In the genomic region with DNA sequence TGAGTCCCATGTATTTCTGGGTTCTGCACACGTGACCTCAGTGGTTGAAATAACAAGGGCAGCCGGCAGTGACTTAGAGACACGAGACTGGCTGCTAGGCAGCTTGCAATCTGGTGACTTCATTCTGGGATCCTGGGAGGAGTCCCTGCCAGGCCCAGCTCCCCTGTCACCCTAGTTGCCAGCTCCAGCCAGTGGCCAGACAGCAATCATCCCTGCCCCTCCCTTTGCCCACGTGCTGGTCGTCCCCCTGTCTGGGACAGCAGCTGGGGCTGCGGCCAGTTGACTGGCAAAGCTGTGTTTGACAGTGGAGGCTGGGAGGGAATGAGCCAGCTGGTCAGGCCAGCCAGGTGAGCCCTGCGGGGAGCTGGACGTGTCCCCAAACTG, we compare ENCODE assay signal across 26 cellular contexts. TPM values are rescaled to one million over a fixed set of nuclear protein-coding genes. Genes with fewer than 3 reads are reported as not detected.
"Had no signal": no experiment of that assay in that cellular context is flagged by ENCODE, and none has a peak within 500 bp of the region (broad histone marks: within the 10 kb centered on the region; RNA-seq: fewer than 3 reads in every experiment).

No MANE protein-coding gene starts in this region.

- H3K36me3 Mint-ChIP-seq: activated naive CD8-positive, alpha-beta T cell treated with anti-CD3 and anti-CD28 coated beads, Interleukin-2, amount 10 ng/mL, durations not matched to agents 7 days and 5 days; memory B cell; T-cell had no signal

- H3K4me3 ChIP-seq: body of pancreas, left lung, ovary, stomach, testis, upper lobe of right lung had no signal

- H3K4me3 Mint-ChIP-seq: activated CD4-positive, alpha-beta T cell treated with anti-CD3 and anti-CD28 coated beads, Interleukin-2, amount 10 ng/mL, durations not matched to agents 24 days and 14 days; activated CD8-positive, alpha-beta T cell treated with anti-CD3 and anti-CD28 coated beads for 36 hours; activated naive CD8-positive, alpha-beta T cell treated with anti-CD3 and anti-CD28 coated beads, Interleukin-2, amount 10 ng/mL, durations not matched to agents 7 days and 5 days; activated T-helper 17 cell treated with anti-CD3 and anti-CD28 coated beads, Interleukin-2, amount 50 U/mL, for 72 hours; effector memory CD8-positive, alpha-beta T cell; memory B cell; naive thymus-derived CD4-positive, alpha-beta T cell; T-cell; WTC11 had no signal

- H3K4me1 Mint-ChIP-seq: activated CD4-positive, alpha-beta T cell treated with anti-CD3 and anti-CD28 coated beads, Interleukin-2, amount 10 ng/mL, durations not matched to agents 24 days and 14 days; activated naive CD8-positive, alpha-beta T cell treated with anti-CD3 and anti-CD28 coated beads, Interleukin-2, amount 10 ng/mL, durations not matched to agents 7 days and 5 days; activated T-helper 17 cell treated with anti-CD3 and anti-CD28 coated beads, Interleukin-2, amount 50 U/mL, for 72 hours; memory B cell; naive thymus-derived CD4-positive, alpha-beta T cell; WTC11 had no signal

- ATAC-seq: activated CD8-positive, alpha-beta T cell treated with anti-CD3 and anti-CD28 coated beads for 36 hours; activated T-helper 17 cell treated with anti-CD3 and anti-CD28 coated beads, Interleukin-2, amount 50 U/mL, for 72 hours; body of pancreas; effector memory CD8-positive, alpha-beta T cell; left lung; naive thymus-derived CD4-positive, alpha-beta T cell; SK-N-SH treated with all-trans-retinoic acid at 6 μM for 48 hours; T-cell; upper lobe of right lung; WTC11 had no signal

- H3K27ac ChIP-seq: body of pancreas, left lung, ovary, stomach, testis, upper lobe of right lung had no signal

- H3K9me3 Mint-ChIP-seq: activated CD4-positive, alpha-beta T cell treated with anti-CD3 and anti-CD28 coated beads, Interleukin-2, amount 10 ng/mL, durations not matched to agents 24 days and 14 days; effector memory CD8-positive, alpha-beta T cell had no signal

- H3K4me1 ChIP-seq: body of pancreas, left lung, stomach, testis, upper lobe of right lung had no signal

- H3K27me3 Mint-ChIP-seq: activated CD4-positive, alpha-beta T cell treated with anti-CD3 and anti-CD28 coated beads, Interleukin-2, amount 10 ng/mL, durations not matched to agents 24 days and 14 days; activated naive CD8-positive, alpha-beta T cell treated with anti-CD3 and anti-CD28 coated beads, Interleukin-2, amount 10 ng/mL, durations not matched to agents 7 days and 5 days had no signal

- H3K36me3 ChIP-seq: left lung, ovary, stomach, upper lobe of right lung had no signal

- H3K27me3 ChIP-seq: body of pancreas, ovary, testis had no signal

- DNase-seq: activated CD4-positive, alpha-beta T cell treated with anti-CD3 and anti-CD28 coated beads, Interleukin-2, amount 10 ng/mL, durations not matched to agents 24 days and 14 days; activated CD8-positive, alpha-beta T cell treated with anti-CD3 and anti-CD28 coated beads for 36 hours; activated naive CD4-positive, alpha-beta T cell treated with Interleukin-2 at 50 U/mL for 16 hours; activated T-cell treated with anti-CD3 and anti-CD28 coated beads, Interleukin-2, amount 50 U/mL, for 1 hour; body of pancreas; caudate nucleus; effector memory CD8-positive, alpha-beta T cell; foreskin fibroblast; hypothalamus; islet precursor cell; naive thymus-derived CD4-positive, alpha-beta T cell; ovary; stimulated activated CD4-positive, alpha-beta T cell treated with anti-CD3 and anti-CD28 coated beads, Interleukin-15, amount 100 ng/mL, for 24 hours; stimulated activated CD4-positive, alpha-beta T cell treated with anti-CD3 and anti-CD28 coated beads, Interleukin-2, amount 100 ng/mL, for 48 hours; stomach; T-cell; testis; upper lobe of right lung had no signal

- H3K27ac Mint-ChIP-seq: activated CD4-positive, alpha-beta T cell treated with anti-CD3 and anti-CD28 coated beads, Interleukin-2, amount 10 ng/mL, durations not matched to agents 24 days and 14 days; activated CD8-positive, alpha-beta T cell treated with anti-CD3 and anti-CD28 coated beads for 36 hours; activated naive CD8-positive, alpha-beta T cell treated with anti-CD3 and anti-CD28 coated beads, Interleukin-2, amount 10 ng/mL, durations not matched to agents 7 days and 5 days; activated T-helper 17 cell treated with anti-CD3 and anti-CD28 coated beads, Interleukin-2, amount 50 U/mL, for 72 hours; effector memory CD8-positive, alpha-beta T cell; memory B cell; naive thymus-derived CD4-positive, alpha-beta T cell; T-cell; WTC11 had no signal

- H3K9me3 ChIP-seq: body of pancreas, ovary, testis, upper lobe of right lung had no signal

RNA-seq across cellular contexts. Expression of gene ADGRA1, which starts 30.0 kb away (rescaled TPM):
- total RNA-seq: activated CD4-positive, alpha-beta T cell treated with anti-CD3 and anti-CD28 coated beads, Interleukin-2, amount 10 ng/mL, durations not matched to agents 24 days and 14 days; activated CD8-positive, alpha-beta T cell treated with anti-CD3 and anti-CD28 coated beads for 36 hours; activated naive CD8-positive, alpha-beta T cell treated with anti-CD3 and anti-CD28 coated beads, Interleukin-2, amount 10 ng/mL, durations not matched to agents 7 days and 5 days; activated T-helper 17 cell treated with anti-CD3 and anti-CD28 coated beads, Interleukin-2, amount 50 U/mL, for 72 hours; dermis microvascular lymphatic vessel endothelial cell; mononuclear cell; naive thymus-derived CD4-positive, alpha-beta T cell; T-cell; upper lobe of right lung had no signal
- polyA plus RNA-seq: naive thymus-derived CD4-positive, alpha-beta T cell; ovary; stomach had no signal

RNA-seq across cellular contexts. Expression of gene KNDC1, which starts 42.3 kb away (rescaled TPM):
- total RNA-seq: activated CD8-positive, alpha-beta T cell treated with anti-CD3 and anti-CD28 coated beads for 36 hours had no signal
- polyA plus RNA-seq: naive thymus-derived CD4-positive, alpha-beta T cell had no signal
